In genomic region chr12:87679262-87679661, GRCh38 we compare ENCODE assay signal across 20 cellular contexts.
"Had no signal": no experiment of that assay in that cellular context is flagged by ENCODE, and none has a peak within 500 bp of the region (broad histone marks: within the 10 kb centered on the region; RNA-seq: fewer than 3 reads in every experiment).

No MANE protein-coding gene starts in this region.

- H3K9me3 ChIP-seq: adrenal gland, heart right ventricle, neutrophil, pancreas, thyroid gland had no signal

- H3K4me3 ChIP-seq: adrenal gland, heart right ventricle, pancreas, thyroid gland had no signal

- H3K27ac ChIP-seq: adrenal gland, heart right ventricle, neutrophil, pancreas, thyroid gland had no signal

- H3K36me3 ChIP-seq: adrenal gland, heart right ventricle, neutrophil, pancreas, thyroid gland had no signal

- H3K36me3 Mint-ChIP-seq: activated naive CD4-positive, alpha-beta T cell treated with anti-CD3 and anti-CD28 coated beads, Interleukin-2, amount 50 U/mL, for 72 hours; immature natural killer cell; naive thymus-derived CD8-positive, alpha-beta T cell had no signal

- H3K4me1 Mint-ChIP-seq: immature natural killer cell; naive thymus-derived CD8-positive, alpha-beta T cell had no signal

- DNase-seq: activated CD4-positive, alpha-beta T cell treated with anti-CD3 and anti-CD28 coated beads, Interleukin-2, amount 50 U/mL, for 1 hour; activated gamma-delta T cell; adrenal gland; cerebellar nuclear complex; effector CD8-positive, alpha-beta T cell; heart right ventricle; immature natural killer cell; mesendoderm; naive thymus-derived CD8-positive, alpha-beta T cell; pancreas; stimulated activated CD4-positive, alpha-beta T cell treated with anti-CD3 and anti-CD28 coated beads, Interleukin-12 subunit alpha, Interleukin-12 subunit beta, amount 100 ng/mL, for 4 hours; stimulated activated CD4-positive, alpha-beta T cell treated with anti-CD3 and anti-CD28 coated beads, Interleukin-1b, Interleukin-23, amount 100 ng/mL, for 48 hours; stimulated activated CD8-positive, alpha-beta memory T cell treated with anti-CD3 and anti-CD28 coated beads, Interleukin-4, amount 100 ng/mL, for 48 hours; stimulated activated naive CD4-positive, alpha-beta T cell; thyroid gland had no signal

- H3K4me3 Mint-ChIP-seq: immature natural killer cell; naive thymus-derived CD8-positive, alpha-beta T cell; T-helper 1 cell treated with Interleukin-12 subunit alpha and Interleukin-12 subunit beta and Interleukin-4 antibody, amounts not matched to agents 30 μg/mL and 1 μg/mL, for 36 hours had no signal

- H3K27me3 ChIP-seq: adrenal gland, heart right ventricle, neutrophil, pancreas, thyroid gland had no signal

- H3K27ac Mint-ChIP-seq: activated naive CD4-positive, alpha-beta T cell treated with anti-CD3 and anti-CD28 coated beads, Interleukin-2, amount 50 U/mL, for 72 hours; immature natural killer cell; naive thymus-derived CD8-positive, alpha-beta T cell; T-helper 1 cell treated with Interleukin-12 subunit alpha and Interleukin-12 subunit beta and Interleukin-4 antibody, amounts not matched to agents 30 μg/mL and 1 μg/mL, for 36 hours had no signal

- H3K4me1 ChIP-seq: adrenal gland, heart right ventricle, pancreas, thyroid gland had no signal

- ATAC-seq: activated naive CD4-positive, alpha-beta T cell treated with anti-CD3 and anti-CD28 coated beads, Interleukin-2, amount 50 U/mL, for 72 hours; heart right ventricle; naive thymus-derived CD8-positive, alpha-beta T cell; pancreas had no signal

- H3K9me3 Mint-ChIP-seq: T-helper 1 cell treated with Interleukin-12 subunit alpha and Interleukin-12 subunit beta and Interleukin-4 antibody, amounts not matched to agents 30 μg/mL and 1 μg/mL, for 36 hours had no signal

- FAIRE-seq: bronchial epithelial cell, frontal cortex, pancreas had no signal
